8 cellular contexts compared by ENCODE assay signal in the genomic region with DNA sequence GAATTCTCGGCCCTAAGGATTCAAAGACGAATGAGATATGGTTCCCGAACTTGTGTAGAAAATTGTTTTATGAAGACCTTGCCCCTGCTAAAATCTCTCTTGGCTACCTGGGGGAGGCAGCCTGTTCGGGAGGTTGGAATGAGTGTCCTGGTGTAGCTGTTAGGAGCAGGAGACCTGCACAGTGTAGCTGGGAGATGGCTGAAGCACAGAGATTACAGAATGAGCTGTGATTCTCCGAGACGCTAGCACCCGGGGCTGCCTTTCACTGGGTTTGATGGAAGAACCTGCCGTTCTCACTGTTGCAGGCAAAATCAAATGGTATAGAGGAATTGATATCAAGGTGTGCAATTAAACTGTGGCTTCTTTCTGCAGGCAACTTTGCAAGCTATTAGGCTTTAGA.
DNase-seq lines count a peak whose midpoint lies in the region; ATAC-seq and TF ChIP-seq lines count a peak whose summit lies in the region.
"Had no signal": no experiment of that assay in that cellular context is flagged by ENCODE, and none has a peak within 500 bp of the region (broad histone marks: within the 10 kb centered on the region; RNA-seq: fewer than 3 reads in every experiment).

No MANE protein-coding gene starts in this region.

- ATAC-seq in naive thymus-derived CD8-positive, alpha-beta T cell, result no peak

- dilution Hi-C loops in mammary epithelial cell (cut with HindIII; ENCODE audit: low sequenced_read_pairs), result no loop called here

- H3K27ac ChIP-seq in HUES64 (ENCODE audit: low read depth, low read length) (peak overlapping the region; percentile 87; the same call in 1 of the 2 replicates), mammary epithelial cell (ENCODE audit: insufficient read depth, low read depth, low read length) (peak overlapping the region; percentile 76)

- H3K4me1 Mint-ChIP-seq in Calu3 (ENCODE audit: low read depth, unreplicated experiment), result peaks cover 25% of the 10 kb centered on the region
- peaks cover 28 to 55% (median 43%) of the 10 kb centered on the region in 4 donors for H3K4me1 Mint-ChIP-seq in naive thymus-derived CD8-positive, alpha-beta T cell

- peak overlapping the region; percentile 43 for H3K27ac Mint-ChIP-seq in Calu3 (ENCODE audit: unreplicated experiment)
- H3K27ac Mint-ChIP-seq in naive thymus-derived CD8-positive, alpha-beta T cell, result peak overlapping the region; percentile 38 to 91 (median 72)

- H2AFZ ChIP-seq in mammary epithelial cell (ENCODE audit: low read depth, low read length), result peak overlapping the region; percentile 78

- CTCF ChIA-PET in Calu3 (lab: Charles Lee), result interaction anchor here (0.6 to 1.7 kb wide), 8 partner anchors 15 to 1681 kb away, joined by 3 to 12 read pairs (median 4); no protein-coding TSS in a partner anchor
- CTCF ChIA-PET in mammary epithelial cell (lab: Charles Lee; ENCODE audit: low non-redundant PET), result no interaction called here

- no peaks in the 10 kb centered on the region for H4K20me1 ChIP-seq in mammary epithelial cell (ENCODE audit: insufficient read depth, low read length)

- in situ Hi-C loops in mammary epithelial cell (cut with MboI; ENCODE audit: low sequenced_read_pairs in 2 of 2), result no loop called here

- H3K4me1 ChIP-seq in HUES64 (ENCODE audit: insufficient read depth, low read length), result peaks cover 14% of the 10 kb centered on the region
- peaks cover 32% of the 10 kb centered on the region for H3K4me1 ChIP-seq in mammary epithelial cell (ENCODE audit: insufficient read depth, low read length)

- peak overlapping the region; percentile 96 for H3K4me2 ChIP-seq in mammary epithelial cell (ENCODE audit: insufficient read depth, low read depth, low read length)

- H3K36me3 Mint-ChIP-seq in Calu3 (ENCODE audit: insufficient read depth, unreplicated experiment), result peaks cover 29% of the 10 kb centered on the region
- H3K36me3 Mint-ChIP-seq in naive thymus-derived CD8-positive, alpha-beta T cell, result peaks cover 0 to 2% (median 0%) of the 10 kb centered on the region in 3 donors

- intact Hi-C loops in Calu3 (cut with micrococcal nuclease; ENCODE audit: unreplicated experiment), result no loop called here
- intact Hi-C loops in mammary epithelial cell (cut with micrococcal nuclease), result no loop called here

- WGBS in HUES64, result 61% methylated on average over 8 of the region's 8 CpGs
- WGBS in mammary epithelial cell (ENCODE audit: low coverage, missing lambda C conversion rate), result 87% methylated on average over 8 of the region's 8 CpGs

- POLR2A ChIA-PET in naive thymus-derived CD8-positive, alpha-beta T cell (lab: Charles Lee), result interaction anchor here (1.0 kb wide), 1 partner anchor 34 kb away, joined by 3 read pairs; no protein-coding TSS in a partner anchor

- H3K9ac ChIP-seq in HUES64 (ENCODE audit: low read depth, low read length), result no peak overlapping the region
- peak overlapping the region; percentile 49 for H3K9ac ChIP-seq in mammary epithelial cell (ENCODE audit: insufficient read depth, low read length)

- no peaks in the 10 kb centered on the region for H3K36me3 ChIP-seq in HUES64 (ENCODE audit: insufficient read depth, low read length)
- H3K36me3 ChIP-seq in mammary epithelial cell (ENCODE audit: insufficient read depth, low read length), result no peaks in the 10 kb centered on the region

- no peak for DNase-seq in Calu3
- DNase-seq in mammary epithelial cell, result no peak
- no peak for DNase-seq in naive thymus-derived CD8-positive, alpha-beta T cell
- no peak for DNase-seq in cortex of kidney (lab: John Stamatoyannopoulos, UW)
- no peak for DNase-seq in SHP77 treated with DMSO at 0.1 percent for 48 hours (lab: John Stamatoyannopoulos, UW)
- DNase-seq in KG1 (lab: John Stamatoyannopoulos, UW), result no peak
- DNase-seq: NCI-H2029 had no signal

- H3K9me3 Mint-ChIP-seq in Calu3 (ENCODE audit: low read depth, unreplicated experiment), result no peaks in the 10 kb centered on the region
- H3K9me3 Mint-ChIP-seq in naive thymus-derived CD8-positive, alpha-beta T cell, result no peaks in the 10 kb centered on the region

- H3K27me3 ChIP-seq in HUES64 (ENCODE audit: insufficient read depth, low read length) (no peaks in the 10 kb centered on the region), mammary epithelial cell (ENCODE audit: insufficient read depth, low read length) (no peaks in the 10 kb centered on the region)

- H3K9me3 ChIP-seq in HUES64 (ENCODE audit: insufficient read depth, low read depth, low read length) (no peaks in the 10 kb centered on the region), mammary epithelial cell (replicated peaks; ENCODE audit: insufficient read depth, low read length) (no peaks in the 10 kb centered on the region)

- peak overlapping the region; percentile 97 for H3K4me3 Mint-ChIP-seq in Calu3 (ENCODE audit: low read depth, unreplicated experiment)
- H3K4me3 Mint-ChIP-seq in naive thymus-derived CD8-positive, alpha-beta T cell, result peak overlapping the region; percentile 62 to 86 (median 70)

- no peaks in the 10 kb centered on the region for H3K27me3 Mint-ChIP-seq in Calu3 (ENCODE audit: unreplicated experiment)
- H3K27me3 Mint-ChIP-seq in naive thymus-derived CD8-positive, alpha-beta T cell, result no peaks in the 10 kb centered on the region

- TF ChIP-seq CTCF in Calu3 (IDR thresholded peaks at IDR 0.05; ENCODE audit: unreplicated experiment) (no peak), mammary epithelial cell (conservative IDR thresholded peaks at IDR 0.05 in 1 of 2, IDR thresholded peaks at IDR 0.05 in 1 of 2; ENCODE audit: extremely low read depth in 1 of 2, insufficient read depth in 1 of 2, low read depth in 1 of 2, low read length in 2 of 2) (no peak)

- H3K4me3 ChIP-seq in HUES64 (ENCODE audit: low read length), result peak overlapping the region; percentile 64
- peak overlapping the region in 1 of 3 experiments; percentile 59 for H3K4me3 ChIP-seq in mammary epithelial cell (replicated peaks in 1 of 3; ENCODE audit: insufficient read depth in 1 of 3, low read depth in 2 of 3, low read length in 3 of 3)

- peaks cover 72% of the 10 kb centered on the region for H3K79me2 ChIP-seq in mammary epithelial cell (ENCODE audit: insufficient read depth, low read length)

- BruUV-seq in Calu3 (replicated peaks; lab: Mats Ljungman, UMichigan), result TSS peak; percentile 96
- BruUV-seq in mammary epithelial cell (replicated peaks; lab: Mats Ljungman, UMichigan), result no TSS peak
